Comparison of ENCODE assay signal across 20 cellular contexts in the genomic region with DNA sequence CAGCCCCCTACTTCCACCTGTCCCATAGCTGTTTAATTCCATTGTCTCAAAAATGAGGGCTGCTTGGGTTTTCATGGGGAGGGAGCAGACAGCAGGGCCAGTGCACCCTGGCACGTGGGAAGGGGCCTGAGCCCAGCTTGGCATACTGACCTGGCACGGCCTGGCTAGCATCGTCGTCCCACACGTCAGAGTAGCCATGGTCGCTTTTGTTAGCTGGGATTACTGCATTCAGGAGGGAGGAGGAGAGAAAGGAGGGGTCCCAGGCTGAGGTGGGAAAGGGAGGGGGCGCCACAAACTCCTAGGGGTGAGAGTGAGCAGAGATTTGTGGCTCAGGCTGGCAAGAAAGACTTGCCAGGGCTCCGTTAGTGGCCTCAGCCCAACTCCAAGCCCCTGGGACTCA.
"Had no signal": no experiment of that assay in that cellular context is flagged by ENCODE, and none has a peak within 500 bp of the region (broad histone marks: within the 10 kb centered on the region; RNA-seq: fewer than 3 reads in every experiment).

No MANE protein-coding gene starts in this region.

- H3K9me3 Mint-ChIP-seq: activated CD4-positive, alpha-beta memory T cell treated with anti-CD3 and anti-CD28 coated beads for 36 hours; activated naive CD4-positive, alpha-beta T cell treated with anti-CD3 and anti-CD28 coated beads for 36 hours; activated naive CD8-positive, alpha-beta T cell treated with anti-CD3 and anti-CD28 coated beads, Interleukin-2, amount 10 ng/mL, durations not matched to agents 7 days and 5 days; effector memory CD8-positive, alpha-beta T cell; naive thymus-derived CD4-positive, alpha-beta T cell; neural crest cell; T-helper 1 cell treated with Interleukin-12 subunit alpha and Interleukin-12 subunit beta and Interleukin-4 antibody, amounts not matched to agents 30 μg/mL and 1 μg/mL, for 36 hours had no signal

- H3K27ac ChIP-seq: body of pancreas, esophagus muscularis mucosa, spleen had no signal

- H3K36me3 Mint-ChIP-seq: activated CD4-positive, alpha-beta memory T cell treated with anti-CD3 and anti-CD28 coated beads for 36 hours; activated naive CD8-positive, alpha-beta T cell treated with anti-CD3 and anti-CD28 coated beads, Interleukin-2, amount 10 ng/mL, durations not matched to agents 7 days and 5 days; naive thymus-derived CD4-positive, alpha-beta T cell had no signal

- H3K27ac Mint-ChIP-seq: activated CD4-positive, alpha-beta memory T cell treated with anti-CD3 and anti-CD28 coated beads for 36 hours; activated naive CD4-positive, alpha-beta T cell treated with anti-CD3 and anti-CD28 coated beads for 36 hours; activated naive CD8-positive, alpha-beta T cell treated with anti-CD3 and anti-CD28 coated beads, Interleukin-2, amount 10 ng/mL, durations not matched to agents 7 days and 5 days; effector memory CD8-positive, alpha-beta T cell; T-helper 1 cell treated with Interleukin-12 subunit alpha and Interleukin-12 subunit beta and Interleukin-4 antibody, amounts not matched to agents 30 μg/mL and 1 μg/mL, for 36 hours had no signal

- DNase-seq: activated CD4-positive, alpha-beta memory T cell treated with anti-CD3 and anti-CD28 coated beads for 36 hours; activated CD4-positive, alpha-beta T cell treated with anti-CD3 and anti-CD28 coated beads for 4 hours; activated CD4-positive, CD25-positive, alpha-beta regulatory T cell; activated effector memory CD4-positive, alpha-beta T cell treated with Interleukin-2 at 50 U/mL for 16 hours; activated naive CD4-positive, alpha-beta T cell treated with anti-CD3 and anti-CD28 coated beads for 36 hours; activated naive CD8-positive, alpha-beta T cell treated with anti-CD3 and anti-CD28 coated beads, Interleukin-2, amount 10 ng/mL, durations not matched to agents 7 days and 5 days; activated T-cell treated with anti-CD3 and anti-CD28 coated beads, Interleukin-2, amount 50 U/mL, for 48 hours; body of pancreas; dermis blood vessel endothelial cell; effector memory CD8-positive, alpha-beta T cell; left colon; naive thymus-derived CD4-positive, alpha-beta T cell; retina; spleen; stimulated activated CD4-positive, alpha-beta T cell treated with anti-CD3 and anti-CD28 coated beads, Interleukin-4, amount 100 ng/mL, for 1 hour; stimulated activated naive CD4-positive, alpha-beta T cell treated with Interleukin-2 at 50 U/mL for 16 hours; upper lobe of left lung had no signal

- H3K27me3 ChIP-seq: body of pancreas, esophagus muscularis mucosa, spleen, upper lobe of left lung had no signal

- H3K9me3 ChIP-seq: body of pancreas, esophagus muscularis mucosa, spleen, upper lobe of left lung had no signal

- H3K36me3 ChIP-seq: esophagus muscularis mucosa, spleen, upper lobe of left lung had no signal

- H3K27me3 Mint-ChIP-seq: activated CD4-positive, alpha-beta memory T cell treated with anti-CD3 and anti-CD28 coated beads for 36 hours; effector memory CD8-positive, alpha-beta T cell; naive thymus-derived CD4-positive, alpha-beta T cell had no signal

- H3K4me3 Mint-ChIP-seq: activated CD4-positive, alpha-beta memory T cell treated with anti-CD3 and anti-CD28 coated beads for 36 hours; activated naive CD4-positive, alpha-beta T cell treated with anti-CD3 and anti-CD28 coated beads for 36 hours; activated naive CD8-positive, alpha-beta T cell treated with anti-CD3 and anti-CD28 coated beads, Interleukin-2, amount 10 ng/mL, durations not matched to agents 7 days and 5 days; effector memory CD8-positive, alpha-beta T cell; naive thymus-derived CD4-positive, alpha-beta T cell; neural crest cell; T-helper 1 cell treated with Interleukin-12 subunit alpha and Interleukin-12 subunit beta and Interleukin-4 antibody, amounts not matched to agents 30 μg/mL and 1 μg/mL, for 36 hours had no signal

- H3K4me3 ChIP-seq: body of pancreas, esophagus muscularis mucosa, spleen, upper lobe of left lung had no signal
